In the genomic region with DNA sequence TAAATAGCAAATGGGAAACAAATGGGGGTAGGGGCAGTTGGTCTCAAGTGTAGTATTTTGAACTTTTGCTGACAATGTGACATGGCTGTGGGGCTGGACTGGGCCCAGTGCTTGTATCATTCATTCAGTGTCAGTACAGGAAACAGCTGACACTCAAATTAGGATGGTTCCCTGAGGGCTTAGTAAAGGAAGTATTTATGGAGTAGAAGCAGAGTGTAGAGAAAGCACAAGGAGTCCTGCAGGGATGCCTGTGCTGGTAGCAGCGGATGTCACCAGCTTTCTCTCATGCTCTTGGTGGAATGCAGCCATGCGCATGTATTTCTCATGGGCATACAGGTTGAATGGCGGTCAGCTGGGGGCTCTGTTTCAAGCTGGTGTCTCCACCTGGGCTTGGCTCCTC, we compare ENCODE assay signal across 21 cellular contexts.
A peak's percentile ranks its signal among the peaks of the same experiment; 100 is the strongest.
DNase-seq lines count a peak whose midpoint lies in the region; ATAC-seq, FAIRE-seq and TF ChIP-seq lines count a peak whose summit lies in the region.
"Had no signal": no experiment of that assay in that cellular context is flagged by ENCODE, and none has a peak within 500 bp of the region (broad histone marks: within the 10 kb centered on the region; RNA-seq: fewer than 3 reads in every experiment).

No MANE protein-coding gene starts in this region.

- intact Hi-C loops in head of caudate nucleus (cut with DNase I): no loop called here

- H3K27me3 Mint-ChIP-seq in GM23338 (ENCODE audit: insufficient read depth, low read depth, poor library complexity): peaks cover 3% of the 10 kb centered on the region
- H3K27me3 Mint-ChIP-seq in endothelial cell (ENCODE audit: unreplicated experiment): peaks cover 4% of the 10 kb centered on the region
- H3K27me3 Mint-ChIP-seq: CD4-positive, alpha-beta T cell had no signal

- no peak overlapping the region for H2BK15ac ChIP-seq in mesendoderm (replicated peaks; ENCODE audit: low read depth)

- H4K20me1 ChIP-seq in BLaER1 (no peaks in the 10 kb centered on the region), GM23338 (replicated peaks; ENCODE audit: insufficient read depth) (no peaks in the 10 kb centered on the region)

- no peak overlapping the region for H2AK5ac ChIP-seq in mesendoderm (ENCODE audit: low read length)

- no peak overlapping the region; the same call in 2 of the 3 replicates for H3K4me3 Mint-ChIP-seq in GM23338
- H3K4me3 Mint-ChIP-seq in endothelial cell (ENCODE audit: unreplicated experiment): peak overlapping the region; percentile 1
- H3K4me3 Mint-ChIP-seq: CD4-positive, alpha-beta T cell; H9; IgD-negative memory B cell had no signal

- H3K9ac ChIP-seq in BLaER1 (no peak overlapping the region), mesendoderm (ENCODE audit: low read length) (no peak overlapping the region)
- H3K9ac ChIP-seq: GM23248 had no signal

- no peak overlapping the region for H2BK120ac ChIP-seq in mesendoderm (ENCODE audit: low read depth, low read length)

- H3K27ac ChIP-seq in BLaER1 (no peak overlapping the region), GM23338 (ENCODE audit: low read depth) (no peak overlapping the region), mesendoderm (ENCODE audit: low read depth, low read length) (no peak overlapping the region), small intestine (ENCODE audit: low read depth in 1 of 2, low read length in 1 of 2) (no peak overlapping the region)
- H3K27ac ChIP-seq: C4-2B, GM23248 had no signal

- no peak overlapping the region for H3K27ac Mint-ChIP-seq in GM23338
- no peak overlapping the region for H3K27ac Mint-ChIP-seq in endothelial cell (ENCODE audit: unreplicated experiment)
- H3K27ac Mint-ChIP-seq: CD4-positive, alpha-beta T cell; IgD-negative memory B cell had no signal

- peaks cover 8% of the 10 kb centered on the region for H3K4me1 ChIP-seq in BLaER1
- peaks cover 21% of the 10 kb centered on the region for H3K4me1 ChIP-seq in GM23338 (ENCODE audit: insufficient read depth)
- peaks cover 14% of the 10 kb centered on the region for H3K4me1 ChIP-seq in mesendoderm (ENCODE audit: control insufficient read depth, low read depth, low read length)
- no peaks in the 10 kb centered on the region for H3K4me1 ChIP-seq in small intestine (ENCODE audit: control insufficient read depth in 2 of 2, insufficient read depth in 1 of 2, low read depth in 1 of 2, low read length in 1 of 2)
- H3K4me1 ChIP-seq: BE2C, Caco-2 had no signal

- H3K4me2 ChIP-seq in BLaER1 (0 out of 2 replicates have a peak overlapping the region, but pooled peaks have one; percentile 4), GM23338 (no peak overlapping the region), mesendoderm (ENCODE audit: low read length) (no peak overlapping the region)

- H3K36me3 Mint-ChIP-seq in GM23338 (ENCODE audit: low read depth) (no peaks in the 10 kb centered on the region; the same call in 2 of the 3 replicates), endothelial cell (ENCODE audit: low read depth, unreplicated experiment) (no peaks in the 10 kb centered on the region)

- WGBS in mesendoderm (ENCODE audit: extremely low coverage, insufficient coverage, low lambda C conversion rate): no CpG with 5 or more reads among the region's 3 CpGs
- 71 to 99% (median 94%) methylated on average over 3 of the region's 3 CpGs for WGBS in small intestine, 3 donors

- H3K27me3 ChIP-seq in BLaER1: no peaks in the 10 kb centered on the region
- no peaks in the 10 kb centered on the region for H3K27me3 ChIP-seq in GM23338 (ENCODE audit: insufficient read depth)
- no peaks in the 10 kb centered on the region for H3K27me3 ChIP-seq in mesendoderm (ENCODE audit: insufficient read depth, low read length, poor library complexity)
- H3K27me3 ChIP-seq in small intestine (ENCODE audit: control insufficient read depth in 2 of 2, insufficient read depth in 2 of 2, low read length in 2 of 2): no peaks in the 10 kb centered on the region

- no peaks in the 10 kb centered on the region for H3K9me3 ChIP-seq in BLaER1
- no peaks in the 10 kb centered on the region for H3K9me3 ChIP-seq in small intestine (ENCODE audit: control insufficient read depth, low read depth)
- H3K9me3 ChIP-seq: BE2C, Caco-2 had no signal

- H3K4me3 ChIP-seq in BLaER1 (no peak overlapping the region), GM23338 (no peak overlapping the region), mesendoderm (ENCODE audit: low read length) (no peak overlapping the region), small intestine (ENCODE audit: low read depth in 1 of 2, low read length in 2 of 2) (no peak overlapping the region)
- H3K4me3 ChIP-seq: GM12878, GM23248 had no signal

- H3K9me3 Mint-ChIP-seq in GM23338: no peaks in the 10 kb centered on the region; the same call in 2 of the 3 replicates
- no peaks in the 10 kb centered on the region for H3K9me3 Mint-ChIP-seq in endothelial cell (ENCODE audit: unreplicated experiment)
- H3K9me3 Mint-ChIP-seq: CD4-positive, alpha-beta T cell; H9; IgD-negative memory B cell had no signal

- no peak overlapping the region for H3K23ac ChIP-seq in mesendoderm (ENCODE audit: low read length)

- no peaks in the 10 kb centered on the region for H3K79me1 ChIP-seq in mesendoderm (ENCODE audit: low read length)

- peaks cover 11% of the 10 kb centered on the region; the same call in 1 of the 2 replicates for H3K9me2 ChIP-seq in GM23338 (ENCODE audit: insufficient read depth)

- H3K4me1 Mint-ChIP-seq in GM23338: peaks cover 35% of the 10 kb centered on the region
- peaks cover 41% of the 10 kb centered on the region for H3K4me1 Mint-ChIP-seq in endothelial cell (ENCODE audit: unreplicated experiment)
- H3K4me1 Mint-ChIP-seq: IgD-negative memory B cell had no signal

- no peak for ATAC-seq in GM23338
- ATAC-seq: GM12878, HepG2 had no signal

- peak overlapping the region; percentile 67 for H2BK5ac ChIP-seq in mesendoderm (ENCODE audit: low read length)

- no peaks in the 10 kb centered on the region for H3K79me2 ChIP-seq in GM23338 (replicated peaks; ENCODE audit: insufficient read depth)
- no peaks in the 10 kb centered on the region for H3K79me2 ChIP-seq in mesendoderm (ENCODE audit: control insufficient read depth, insufficient read depth, low read length)

- H4K8ac ChIP-seq in mesendoderm (ENCODE audit: low read depth, low read length): no peak overlapping the region

- FAIRE-seq in small intestine (lab: Jason Lieb, UNC): no peak
- FAIRE-seq: D721Med, GM12878, HepG2 had no signal

- H3K4ac ChIP-seq in mesendoderm (ENCODE audit: low read depth, low read length): no peak overlapping the region

- TF ChIP-seq CTCF in GM23338 (conservative IDR thresholded peaks at IDR 0.05; ENCODE audit: low read depth in 2 of 2) (no peak), endothelial cell (IDR thresholded peaks at IDR 0.05; ENCODE audit: unreplicated experiment) (no peak)

- no peak for DNase-seq in GM23338 (ENCODE audit: low spot score)
- no peak for DNase-seq in endothelial cell (ENCODE audit: low spot score)
- DNase-seq in mesendoderm: peak; percentile 59
- no peak for DNase-seq in head of caudate nucleus
- no peak for DNase-seq in small intestine
- no peak for DNase-seq in stimulated activated CD4-positive, alpha-beta T cell treated with anti-CD3 and anti-CD28 coated beads, Interleukin-12 subunit alpha, Interleukin-12 subunit beta, amount 100 ng/mL, for 4 hours
- no peak for DNase-seq in NCI-H1417 (lab: John Stamatoyannopoulos, UW)
- DNase-seq: ACHN; BE2C; Caco-2; CD4-positive, alpha-beta T cell; DMS79; GM23248; H9; KBM-7 had no signal

- no peak overlapping the region for H4K5ac ChIP-seq in mesendoderm (ENCODE audit: low read length)

- no peaks in the 10 kb centered on the region for H3F3A ChIP-seq in GM23338 (replicated peaks; ENCODE audit: low read depth)

- H3K56ac ChIP-seq in mesendoderm (ENCODE audit: low read length): peak overlapping the region; percentile 36

- H2AFZ ChIP-seq in GM23338: peak overlapping the region; percentile 80
- H2AFZ ChIP-seq: GM23248 had no signal

- H3K36me3 ChIP-seq in BLaER1 (no peaks in the 10 kb centered on the region), GM23338 (ENCODE audit: insufficient read depth) (no peaks in the 10 kb centered on the region), mesendoderm (ENCODE audit: control insufficient read depth, insufficient read depth, low read length) (no peaks in the 10 kb centered on the region), small intestine (ENCODE audit: control insufficient read depth in 2 of 2, insufficient read depth in 2 of 2, low read length in 2 of 2) (no peaks in the 10 kb centered on the region)
- H3K36me3 ChIP-seq: BE2C had no signal

- H3K18ac ChIP-seq in mesendoderm (ENCODE audit: low read length): no peak overlapping the region
